In the genomic region with DNA sequence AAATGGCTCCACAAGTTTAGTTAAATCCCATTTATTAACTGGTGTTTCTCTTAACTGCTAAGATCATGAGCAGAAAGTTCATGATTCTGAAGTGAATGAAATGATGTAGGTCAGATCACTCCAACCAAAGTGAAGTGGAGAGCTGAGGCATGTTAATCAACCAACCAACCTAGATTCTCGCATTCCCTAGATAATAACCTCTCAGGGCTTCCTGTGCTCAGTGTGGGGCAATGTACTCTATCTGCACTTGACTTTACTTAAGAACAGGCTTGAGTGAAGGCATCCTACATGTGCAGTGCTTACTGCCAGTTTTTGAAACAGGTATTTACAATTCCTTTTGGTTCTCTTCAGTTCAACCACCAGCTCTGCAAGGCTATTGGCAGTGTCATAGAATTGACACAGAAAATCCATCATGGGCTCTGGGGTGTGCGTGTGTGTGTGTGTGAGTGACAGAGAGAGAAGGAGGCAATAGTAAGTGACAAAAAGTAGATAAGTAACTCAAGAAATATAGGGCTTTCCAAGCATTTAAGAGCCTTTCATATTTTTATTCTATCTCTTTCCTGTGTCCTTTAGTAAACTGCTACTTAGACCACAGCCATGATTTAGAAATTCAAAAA, we compare ENCODE assay signal across 12 cellular contexts. TPM values are rescaled to one million over a fixed set of nuclear protein-coding genes. Genes with fewer than 3 reads are reported as not detected.
A peak's percentile ranks its signal among the peaks of the same experiment; 100 is the strongest.
DNase-seq lines count a peak whose midpoint lies in the region; ATAC-seq and TF ChIP-seq lines count a peak whose summit lies in the region.
"Had no signal": no experiment of that assay in that cellular context is flagged by ENCODE, and none has a peak within 500 bp of the region (broad histone marks: within the 10 kb centered on the region; RNA-seq: fewer than 3 reads in every experiment).

No MANE protein-coding gene starts in this region.

- ATAC-seq in WTC11 (peak; percentile 26; the same call in 1 of the 2 replicates), HG03139 (IDR thresholded peaks at IDR 0.05; ENCODE audit: unreplicated experiment) (no peak)
- ATAC-seq: esophagus mucosa, pancreas had no signal

- no peak overlapping the region for H3K4me3 Mint-ChIP-seq in activated naive CD4-positive, alpha-beta T cell treated with anti-CD3 and anti-CD28 coated beads, Interleukin-2, amount 10 ng/mL, durations not matched to agents 7 days and 5 days
- no peak overlapping the region for H3K4me3 Mint-ChIP-seq in WTC11

- peak overlapping the region; percentile 1 for H3K27ac Mint-ChIP-seq in activated naive CD4-positive, alpha-beta T cell treated with anti-CD3 and anti-CD28 coated beads, Interleukin-2, amount 10 ng/mL, durations not matched to agents 7 days and 5 days
- H3K27ac Mint-ChIP-seq in WTC11, result no peak overlapping the region

- H3K27me3 Mint-ChIP-seq in activated naive CD4-positive, alpha-beta T cell treated with anti-CD3 and anti-CD28 coated beads, Interleukin-2, amount 10 ng/mL, durations not matched to agents 7 days and 5 days, result no peaks in the 10 kb centered on the region
- H3K27me3 Mint-ChIP-seq in WTC11 (ENCODE audit: low read depth), result no peaks in the 10 kb centered on the region

- H3K27me3 ChIP-seq in dorsolateral prefrontal cortex, result no peaks in the 10 kb centered on the region
- H3K27me3 ChIP-seq: pancreas had no signal

- no peak overlapping the region for H3K4me3 ChIP-seq in dorsolateral prefrontal cortex
- H3K4me3 ChIP-seq: HAP-1, pancreas had no signal

- intact Hi-C loops in dorsolateral prefrontal cortex (cut with DNase I), result no loop called here

- H3K36me3 Mint-ChIP-seq in activated naive CD4-positive, alpha-beta T cell treated with anti-CD3 and anti-CD28 coated beads, Interleukin-2, amount 10 ng/mL, durations not matched to agents 7 days and 5 days, result peaks cover 21% of the 10 kb centered on the region
- H3K36me3 Mint-ChIP-seq in WTC11, result no peaks in the 10 kb centered on the region

- TF ChIP-seq CTCF in WTC11 (IDR thresholded peaks at IDR 0.05), result no peak
- TF ChIP-seq CTCF in RWPE1 (conservative IDR thresholded peaks at IDR 0.05; ENCODE audit: low read depth), result no peak
- no peak for TF ChIP-seq CTCF in dorsolateral prefrontal cortex (IDR thresholded peaks at IDR 0.05 in 54 of 56, conservative IDR thresholded peaks at IDR 0.05 in 2 of 56; ENCODE audit: low read depth in 1 of 56, partially characterized antibody in 56 of 56)

- POLR2A ChIA-PET in WTC11 (lab: Charles Lee), result no interaction called here
- POLR2A ChIA-PET in RWPE1 (lab: Yijun Ruan, JAX; ENCODE audit: low non-redundant PET), result no interaction called here

- no peaks in the 10 kb centered on the region for H3K9me3 Mint-ChIP-seq in activated naive CD4-positive, alpha-beta T cell treated with anti-CD3 and anti-CD28 coated beads, Interleukin-2, amount 10 ng/mL, durations not matched to agents 7 days and 5 days
- no peaks in the 10 kb centered on the region for H3K9me3 Mint-ChIP-seq in WTC11

- H3K27ac ChIP-seq in RWPE1 (no peak overlapping the region), dorsolateral prefrontal cortex (peak overlapping the region in 15 of 59 donors; percentile 6 to 62 (median 25))
- H3K27ac ChIP-seq: pancreas had no signal

- CTCF ChIA-PET in activated naive CD4-positive, alpha-beta T cell treated with anti-CD3 and anti-CD28 coated beads, Interleukin-2, amount 10 ng/mL, durations not matched to agents 7 days and 5 days (lab: Charles Lee), result interaction anchor here (1.5 to 3.9 kb wide), 2 partner anchors 12 to 32 kb away, joined by 3 to 19 read pairs; no protein-coding TSS in a partner anchor
- CTCF ChIA-PET in WTC11 (lab: Charles Lee) (no interaction called here), RWPE1 (lab: Yijun Ruan, JAX) (interaction anchor here (0.5 kb wide), 1 partner anchor 254 kb away, joined by 3 read pairs; no protein-coding TSS in a partner anchor)

- no peak for DNase-seq in activated naive CD4-positive, alpha-beta T cell treated with anti-CD3 and anti-CD28 coated beads, Interleukin-2, amount 10 ng/mL, durations not matched to agents 7 days and 5 days
- DNase-seq in activated naive CD4-positive, alpha-beta T cell treated with anti-CD3 and anti-CD28 coated beads, Interleukin-2, amount 50 U/mL, for 16 hours, result no peak
- DNase-seq in WTC11 (ENCODE audit: low spot score) (no peak), kidney glomerular epithelial cell (lab: John Stamatoyannopoulos, UW) (peak; percentile 3), RWPE1 (ENCODE audit: low spot score) (no peak), dorsolateral prefrontal cortex (no peak), midbrain (lab: John Stamatoyannopoulos, UW) (no peak)
- DNase-seq: NCI-H1436 treated with DMSO at 0.1 percent for 48 hours, pancreas had no signal

- peaks cover 38% of the 10 kb centered on the region for H3K4me1 Mint-ChIP-seq in activated naive CD4-positive, alpha-beta T cell treated with anti-CD3 and anti-CD28 coated beads, Interleukin-2, amount 10 ng/mL, durations not matched to agents 7 days and 5 days
- H3K4me1 Mint-ChIP-seq in WTC11, result peaks cover 51% of the 10 kb centered on the region

TF ChIP-seq in WTC11, 78 proteins besides CTCF, POLR2A, EP300 and RAD21 (continues in another document):
- TF ChIP-seq, protein P1, sequence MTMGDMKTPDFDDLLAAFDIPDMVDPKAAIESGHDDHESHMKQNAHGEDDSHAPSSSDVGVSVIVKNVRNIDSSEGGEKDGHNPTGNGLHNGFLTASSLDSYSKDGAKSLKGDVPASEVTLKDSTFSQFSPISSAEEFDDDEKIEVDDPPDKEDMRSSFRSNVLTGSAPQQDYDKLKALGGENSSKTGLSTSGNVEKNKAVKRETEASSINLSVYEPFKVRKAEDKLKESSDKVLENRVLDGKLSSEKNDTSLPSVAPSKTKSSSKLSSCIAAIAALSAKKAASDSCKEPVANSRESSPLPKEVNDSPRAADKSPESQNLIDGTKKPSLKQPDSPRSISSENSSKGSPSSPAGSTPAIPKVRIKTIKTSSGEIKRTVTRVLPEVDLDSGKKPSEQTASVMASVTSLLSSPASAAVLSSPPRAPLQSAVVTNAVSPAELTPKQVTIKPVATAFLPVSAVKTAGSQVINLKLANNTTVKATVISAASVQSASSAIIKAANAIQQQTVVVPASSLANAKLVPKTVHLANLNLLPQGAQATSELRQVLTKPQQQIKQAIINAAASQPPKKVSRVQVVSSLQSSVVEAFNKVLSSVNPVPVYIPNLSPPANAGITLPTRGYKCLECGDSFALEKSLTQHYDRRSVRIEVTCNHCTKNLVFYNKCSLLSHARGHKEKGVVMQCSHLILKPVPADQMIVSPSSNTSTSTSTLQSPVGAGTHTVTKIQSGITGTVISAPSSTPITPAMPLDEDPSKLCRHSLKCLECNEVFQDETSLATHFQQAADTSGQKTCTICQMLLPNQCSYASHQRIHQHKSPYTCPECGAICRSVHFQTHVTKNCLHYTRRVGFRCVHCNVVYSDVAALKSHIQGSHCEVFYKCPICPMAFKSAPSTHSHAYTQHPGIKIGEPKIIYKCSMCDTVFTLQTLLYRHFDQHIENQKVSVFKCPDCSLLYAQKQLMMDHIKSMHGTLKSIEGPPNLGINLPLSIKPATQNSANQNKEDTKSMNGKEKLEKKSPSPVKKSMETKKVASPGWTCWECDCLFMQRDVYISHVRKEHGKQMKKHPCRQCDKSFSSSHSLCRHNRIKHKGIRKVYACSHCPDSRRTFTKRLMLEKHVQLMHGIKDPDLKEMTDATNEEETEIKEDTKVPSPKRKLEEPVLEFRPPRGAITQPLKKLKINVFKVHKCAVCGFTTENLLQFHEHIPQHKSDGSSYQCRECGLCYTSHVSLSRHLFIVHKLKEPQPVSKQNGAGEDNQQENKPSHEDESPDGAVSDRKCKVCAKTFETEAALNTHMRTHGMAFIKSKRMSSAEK (CRISPR knock-in tag; IDR thresholded peaks at IDR 0.05; ENCODE audit: borderline replicate concordance), result no peak
- TF ChIP-seq, protein P2, sequence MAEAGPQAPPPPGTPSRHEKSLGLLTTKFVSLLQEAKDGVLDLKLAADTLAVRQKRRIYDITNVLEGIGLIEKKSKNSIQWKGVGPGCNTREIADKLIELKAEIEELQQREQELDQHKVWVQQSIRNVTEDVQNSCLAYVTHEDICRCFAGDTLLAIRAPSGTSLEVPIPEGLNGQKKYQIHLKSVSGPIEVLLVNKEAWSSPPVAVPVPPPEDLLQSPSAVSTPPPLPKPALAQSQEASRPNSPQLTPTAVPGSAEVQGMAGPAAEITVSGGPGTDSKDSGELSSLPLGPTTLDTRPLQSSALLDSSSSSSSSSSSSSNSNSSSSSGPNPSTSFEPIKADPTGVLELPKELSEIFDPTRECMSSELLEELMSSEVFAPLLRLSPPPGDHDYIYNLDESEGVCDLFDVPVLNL (CRISPR knock-in tag; IDR thresholded peaks at IDR 0.05; ENCODE audit: borderline replicate concordance, low read depth), result no peak
- no peak for TF ChIP-seq SMAD3 (CRISPR knock-in tag; IDR thresholded peaks at IDR 0.05; ENCODE audit: borderline replicate concordance)
- no peak for TF ChIP-seq ZNF423 (CRISPR knock-in tag; IDR thresholded peaks at IDR 0.05)
- TF ChIP-seq, protein P3, sequence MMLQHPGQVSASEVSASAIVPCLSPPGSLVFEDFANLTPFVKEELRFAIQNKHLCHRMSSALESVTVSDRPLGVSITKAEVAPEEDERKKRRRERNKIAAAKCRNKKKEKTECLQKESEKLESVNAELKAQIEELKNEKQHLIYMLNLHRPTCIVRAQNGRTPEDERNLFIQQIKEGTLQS (CRISPR knock-in tag; conservative IDR thresholded peaks at IDR 0.05), result no peak
- TF ChIP-seq, protein P4, sequence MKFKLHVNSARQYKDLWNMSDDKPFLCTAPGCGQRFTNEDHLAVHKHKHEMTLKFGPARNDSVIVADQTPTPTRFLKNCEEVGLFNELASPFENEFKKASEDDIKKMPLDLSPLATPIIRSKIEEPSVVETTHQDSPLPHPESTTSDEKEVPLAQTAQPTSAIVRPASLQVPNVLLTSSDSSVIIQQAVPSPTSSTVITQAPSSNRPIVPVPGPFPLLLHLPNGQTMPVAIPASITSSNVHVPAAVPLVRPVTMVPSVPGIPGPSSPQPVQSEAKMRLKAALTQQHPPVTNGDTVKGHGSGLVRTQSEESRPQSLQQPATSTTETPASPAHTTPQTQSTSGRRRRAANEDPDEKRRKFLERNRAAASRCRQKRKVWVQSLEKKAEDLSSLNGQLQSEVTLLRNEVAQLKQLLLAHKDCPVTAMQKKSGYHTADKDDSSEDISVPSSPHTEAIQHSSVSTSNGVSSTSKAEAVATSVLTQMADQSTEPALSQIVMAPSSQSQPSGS (CRISPR knock-in tag; IDR thresholded peaks at IDR 0.05; ENCODE audit: borderline replicate concordance, low read depth), result no peak

RNA-seq across cellular contexts. Expression of a gene that starts 28.7 kb away (rescaled TPM):
- 0.76 to 2.9 TPM (median 1.6 TPM) in 3 replicates for total RNA-seq in WTC11 (2021)
- 100 to 1,000 TPM in 48 of 120 experiments, 10 to 100 TPM in 72; 24.3 to 264 (median 89.2) TPM for total RNA-seq in dorsolateral prefrontal cortex
